ENCODE assay signal across 31 cellular contexts in the genomic region with DNA sequence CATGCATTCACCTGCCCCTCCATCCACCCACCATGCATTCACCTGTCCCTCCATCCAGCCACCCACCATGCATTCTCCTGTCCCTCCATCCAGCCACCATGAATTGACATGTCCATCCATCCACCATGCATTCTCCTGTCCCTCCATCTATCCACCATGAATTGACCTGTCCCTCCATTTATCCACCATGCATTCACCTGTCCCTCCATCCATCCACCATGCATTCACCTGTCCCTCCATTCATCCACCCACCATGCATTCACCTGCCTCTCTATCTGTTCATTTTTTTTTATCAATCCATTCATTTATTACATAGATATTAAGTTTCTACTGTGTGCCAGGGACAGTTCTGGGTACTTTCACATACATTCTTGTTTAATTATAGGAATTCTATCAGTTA.
"Had no signal": no experiment of that assay in that cellular context is flagged by ENCODE, and none has a peak within 500 bp of the region (broad histone marks: within the 10 kb centered on the region; RNA-seq: fewer than 3 reads in every experiment).

No MANE protein-coding gene starts in this region.

- DNase-seq: activated B cell treated with CpG ODN at 0.5 μM for 24 hours; activated CD4-positive, alpha-beta memory T cell treated with anti-CD3 and anti-CD28 coated beads for 36 hours; activated CD4-positive, alpha-beta T cell treated with anti-CD3 and anti-CD28 coated beads for 4 hours; activated CD4-positive, alpha-beta T cell treated with anti-CD3 and anti-CD28 coated beads, Interleukin-2, amount 10 ng/mL, durations not matched to agents 24 days and 14 days; activated CD4-positive, alpha-beta T cell treated with anti-CD3 and anti-CD28 coated beads, Interleukin-2, amount 50 U/mL, for 1 hour; activated CD4-positive, alpha-beta T cell treated with anti-CD3 and anti-CD28 coated beads, Interleukin-2, amount 50 U/mL, for 4 hours; activated CD4-positive, CD25-positive, alpha-beta regulatory T cell treated with anti-CD3 and anti-CD28 coated beads, Interleukin-2, amount 50 U/mL, for 72 hours; activated CD8-positive, alpha-beta memory T cell treated with anti-CD3 and anti-CD28 coated beads, Interleukin-2, amount 50 U/mL, for 4 hours; activated CD8-positive, alpha-beta T cell treated with anti-CD3 and anti-CD28 coated beads for 36 hours; activated effector memory CD4-positive, alpha-beta T cell treated with anti-CD3 and anti-CD28 coated beads, Interleukin-2, amount 50 U/mL, for 16 hours; activated gamma-delta T cell treated with Interleukin-2 at 50 U/mL for 16 hours; activated naive CD4-positive, alpha-beta T cell; activated naive CD4-positive, alpha-beta T cell treated with anti-CD3 and anti-CD28 coated beads for 36 hours; activated naive CD4-positive, alpha-beta T cell treated with anti-CD3 and anti-CD28 coated beads, Interleukin-2, amount 50 U/mL, for 16 hours; activated naive CD8-positive, alpha-beta T cell treated with anti-CD3 and anti-CD28 coated beads for 36 hours; activated T-cell treated with anti-CD3 and anti-CD28 coated beads for 4 hours; activated T-cell treated with anti-CD3 and anti-CD28 coated beads, Interleukin-2, amount 50 U/mL, for 1 hour; activated T-cell treated with anti-CD3 and anti-CD28 coated beads, Interleukin-2, amount 50 U/mL, for 4 hours; activated T-cell treated with anti-CD3 and anti-CD28 coated beads, Interleukin-2, amount 50 U/mL, for 72 hours; adrenal gland; amniotic stem cell; aorta; body of pancreas; brain microvascular endothelial cell; central memory CD4-positive, alpha-beta T cell; T-helper 2 cell; T-helper 9 cell had no signal

- H3K9me3 ChIP-seq: adrenal gland, body of pancreas, breast epithelium had no signal

- H3K4me1 ChIP-seq: adrenal gland had no signal

- ATAC-seq: activated CD8-positive, alpha-beta T cell treated with anti-CD3 and anti-CD28 coated beads for 36 hours; activated naive CD4-positive, alpha-beta T cell treated with anti-CD3 and anti-CD28 coated beads, Interleukin-2, amount 50 U/mL, for 72 hours; activated T-cell treated with anti-CD3 and anti-CD28 coated beads, Interleukin-2, amount 50 U/mL, for 4 hours; activated T-cell treated with anti-CD3 and anti-CD28 coated beads, Interleukin-2, amount 50 U/mL, for 72 hours; activated T-helper 17 cell treated with anti-CD3 and anti-CD28 coated beads, Interleukin-2, amount 50 U/mL, for 72 hours; body of pancreas had no signal

- H3K4me3 ChIP-seq: adrenal gland, body of pancreas, breast epithelium had no signal

- H3K36me3 ChIP-seq: adrenal gland, brain microvascular endothelial cell, breast epithelium had no signal

- H3K27ac ChIP-seq: adrenal gland, body of pancreas, brain microvascular endothelial cell, breast epithelium, VCaP had no signal
